In the genomic region with DNA sequence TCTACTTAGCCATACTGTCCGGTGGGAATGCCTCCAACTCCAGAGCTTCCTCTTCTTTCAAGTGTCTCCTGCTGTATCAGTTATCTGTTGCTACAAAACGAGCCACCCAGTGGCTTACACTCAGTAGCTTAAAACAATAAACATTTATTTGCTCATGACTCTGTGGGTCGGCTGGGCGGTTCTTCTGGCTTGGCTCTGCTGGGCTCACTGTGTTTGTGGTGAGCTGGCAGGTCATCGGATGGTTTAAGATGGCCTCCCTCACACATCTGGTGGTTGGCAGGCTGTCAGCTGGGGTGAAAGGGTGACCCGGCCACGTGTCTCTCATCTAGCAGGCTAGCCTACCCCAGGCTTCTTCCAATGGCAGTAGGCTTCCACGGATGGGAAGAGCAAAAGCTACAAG, we compare ENCODE assay signal across 11 cellular contexts.
DNase-seq lines count a peak whose midpoint lies in the region; ATAC-seq and TF ChIP-seq lines count a peak whose summit lies in the region.
"Had no signal": no experiment of that assay in that cellular context is flagged by ENCODE, and none has a peak within 500 bp of the region (broad histone marks: within the 10 kb centered on the region; RNA-seq: fewer than 3 reads in every experiment).

No MANE protein-coding gene starts in this region.

- DNase-seq in AG04449 (ENCODE audit: low read depth, low spot score) (peak; percentile 69), HS-27A (ENCODE audit: low read depth) (peak; percentile 62), MCF 10A (ENCODE audit: unreplicated experiment) (peak; percentile 73), mucosa of descending colon (peak; percentile 45 to 68 (median 50)), middle frontal gyrus (ENCODE audit: extremely low spot score, low spot score) (no peak)
- DNase-seq in activated T-helper 2 cell treated with anti-CD3 and anti-CD28 coated beads, Interferon-gamma antibody, Interleukin-2, Interleukin-4, amounts not matched to agents 10 μg/mL and 5 μg/mL and 100 μg/mL, durations not matched to agents 14 hours and 24 hours and 36 hours (ENCODE audit: low spot score): no peak
- no peak for DNase-seq in activated CD4-positive, alpha-beta T cell treated with anti-CD3 and anti-CD28 coated beads, Interleukin-2, amount 50 U/mL, for 1 hour
- DNase-seq: activated CD4-positive, alpha-beta memory T cell treated with anti-CD3 and anti-CD28 coated beads, Interleukin-2, amount 10 ng/mL, durations not matched to agents 7 days and 5 days; NCI-H1092 had no signal

- no peaks in the 10 kb centered on the region for H3K36me3 Mint-ChIP-seq in MCF 10A (ENCODE audit: insufficient read depth, unreplicated experiment)
- no peaks in the 10 kb centered on the region for H3K36me3 Mint-ChIP-seq in activated T-helper 2 cell treated with anti-CD3 and anti-CD28 coated beads, Interferon-gamma antibody, Interleukin-2, Interleukin-4, amounts not matched to agents 10 μg/mL and 5 μg/mL and 100 μg/mL, durations not matched to agents 14 hours and 24 hours and 36 hours (ENCODE audit: low read depth)

- POLR2A ChIA-PET in AG04449 (lab: Yijun Ruan, JAX): interaction anchor here (0.6 to 1.3 kb wide), 6 partner anchors 116 to 222 kb away, joined by 3 to 10 read pairs (median 5); a partner anchor contains a TSS
- POLR2A ChIA-PET in MCF 10A (lab: Yijun Ruan, JAX): interaction anchor here (0.6 to 2.9 kb wide), 6 partner anchors 23 to 228 kb away, joined by 3 to 15 read pairs (median 3); no protein-coding TSS in a partner anchor

- intact Hi-C loops in MCF 10A (cut with micrococcal nuclease): no loop called here
- intact Hi-C loops in mucosa of descending colon (cut with DNase I, micrococcal nuclease): loop anchor here (5.0 to 10.0 kb wide), 4 partner anchors 112 to 284 kb away; no protein-coding TSS in a partner anchor
- intact Hi-C loops in activated T-helper 2 cell treated with anti-CD3 and anti-CD28 coated beads, Interferon-gamma antibody, Interleukin-2, Interleukin-4, amounts not matched to agents 10 μg/mL and 5 μg/mL and 100 μg/mL, durations not matched to agents 14 hours and 24 hours and 36 hours (cut with micrococcal nuclease): no loop called here

- no peaks in the 10 kb centered on the region for H3K9me3 ChIP-seq in mucosa of descending colon

- H3K4me1 Mint-ChIP-seq in MCF 10A (ENCODE audit: insufficient read depth, unreplicated experiment): peaks cover 7% of the 10 kb centered on the region
- peaks cover 4% of the 10 kb centered on the region for H3K4me1 Mint-ChIP-seq in activated T-helper 2 cell treated with anti-CD3 and anti-CD28 coated beads, Interferon-gamma antibody, Interleukin-2, Interleukin-4, amounts not matched to agents 10 μg/mL and 5 μg/mL and 100 μg/mL, durations not matched to agents 14 hours and 24 hours and 36 hours (ENCODE audit: low read depth)

- H3K4me3 ChIP-seq in AG04449 (ENCODE audit: low read depth, low read length) (no peak overlapping the region), mucosa of descending colon (no peak overlapping the region)

- CTCF ChIA-PET in AG04449 (lab: Yijun Ruan, JAX) (interaction anchor here (0.7 to 4.5 kb wide), 30 partner anchors 9 to 343 kb away, joined by 3 to 128 read pairs (median 4); a partner anchor contains a TSS), MCF 10A (lab: Yijun Ruan, JAX) (interaction anchor here (0.5 to 3.5 kb wide), 21 partner anchors 12 to 536 kb away, joined by 3 to 30 read pairs (median 4); a partner anchor contains a TSS)

- TF ChIP-seq CTCF in AG04449 (IDR thresholded peaks at IDR 0.05; ENCODE audit: insufficient read depth, low read length, missing control alignments) (no peak), MCF 10A (IDR thresholded peaks at IDR 0.05; ENCODE audit: unreplicated experiment) (no peak), mucosa of descending colon (IDR thresholded peaks at IDR 0.05) (no peak)

- H3K27me3 Mint-ChIP-seq in MCF 10A (ENCODE audit: insufficient read depth, unreplicated experiment): no peaks in the 10 kb centered on the region
- H3K27me3 Mint-ChIP-seq in activated T-helper 2 cell treated with anti-CD3 and anti-CD28 coated beads, Interferon-gamma antibody, Interleukin-2, Interleukin-4, amounts not matched to agents 10 μg/mL and 5 μg/mL and 100 μg/mL, durations not matched to agents 14 hours and 24 hours and 36 hours (ENCODE audit: low read depth): peaks cover 13% of the 10 kb centered on the region

- H3K9me3 Mint-ChIP-seq in MCF 10A (ENCODE audit: unreplicated experiment): no peaks in the 10 kb centered on the region
- H3K9me3 Mint-ChIP-seq in activated T-helper 2 cell treated with anti-CD3 and anti-CD28 coated beads, Interferon-gamma antibody, Interleukin-2, Interleukin-4, amounts not matched to agents 10 μg/mL and 5 μg/mL and 100 μg/mL, durations not matched to agents 14 hours and 24 hours and 36 hours: no peaks in the 10 kb centered on the region
- H3K9me3 Mint-ChIP-seq: activated CD4-positive, alpha-beta memory T cell treated with anti-CD3 and anti-CD28 coated beads, Interleukin-2, amount 10 ng/mL, durations not matched to agents 7 days and 5 days had no signal

- BruUV-seq in MCF 10A (replicated peaks; lab: Mats Ljungman, UMichigan): no TSS peak

- no peak overlapping the region for H3K27ac Mint-ChIP-seq in MCF 10A (ENCODE audit: low read depth, unreplicated experiment)
- no peak overlapping the region for H3K27ac Mint-ChIP-seq in activated T-helper 2 cell treated with anti-CD3 and anti-CD28 coated beads, Interferon-gamma antibody, Interleukin-2, Interleukin-4, amounts not matched to agents 10 μg/mL and 5 μg/mL and 100 μg/mL, durations not matched to agents 14 hours and 24 hours and 36 hours
- H3K27ac Mint-ChIP-seq: activated CD4-positive, alpha-beta memory T cell treated with anti-CD3 and anti-CD28 coated beads, Interleukin-2, amount 10 ng/mL, durations not matched to agents 7 days and 5 days had no signal

- H3K4me1 ChIP-seq in mucosa of descending colon (ENCODE audit: low read depth): peaks cover 5% of the 10 kb centered on the region

- H3K36me3 ChIP-seq in mucosa of descending colon (ENCODE audit: low read depth): no peaks in the 10 kb centered on the region

- ATAC-seq in mucosa of descending colon (peak; percentile 23), GM19455 (IDR thresholded peaks at IDR 0.05; ENCODE audit: unreplicated experiment) (no peak)
- ATAC-seq: HCT116 had no signal

- no peak overlapping the region for H3K4me3 Mint-ChIP-seq in MCF 10A (ENCODE audit: unreplicated experiment)
- no peak overlapping the region for H3K4me3 Mint-ChIP-seq in activated T-helper 2 cell treated with anti-CD3 and anti-CD28 coated beads, Interferon-gamma antibody, Interleukin-2, Interleukin-4, amounts not matched to agents 10 μg/mL and 5 μg/mL and 100 μg/mL, durations not matched to agents 14 hours and 24 hours and 36 hours (ENCODE audit: low read depth)
- H3K4me3 Mint-ChIP-seq: activated CD4-positive, alpha-beta memory T cell treated with anti-CD3 and anti-CD28 coated beads, Interleukin-2, amount 10 ng/mL, durations not matched to agents 7 days and 5 days had no signal

Comparison
In these comparisons a context has a peak if more than half of its experiments do, and no peak if none do; other contexts are left out.
1. DNase-seq: peak in AG04449 (single experiment), HS-27A (single experiment), MCF 10A (single experiment) and mucosa of descending colon (3 of 3); none in activated T-helper 2 cell treated with anti-CD3 and anti-CD28 coated beads, Interferon-gamma antibody, Interleukin-2, Interleukin-4, amounts not matched to agents 10 μg/mL and 5 μg/mL and 100 μg/mL, durations not matched to agents 14 hours and 24 hours and 36 hours (single experiment), middle frontal gyrus (single experiment) and activated CD4-positive, alpha-beta T cell treated with anti-CD3 and anti-CD28 coated beads, Interleukin-2, amount 50 U/mL, for 1 hour (single experiment).
2. intact Hi-C loops: an anchor here in mucosa of descending colon (5.0 to 10.0 kb wide); none called in MCF 10A and activated T-helper 2 cell treated with anti-CD3 and anti-CD28 coated beads, Interferon-gamma antibody, Interleukin-2, Interleukin-4, amounts not matched to agents 10 μg/mL and 5 μg/mL and 100 μg/mL, durations not matched to agents 14 hours and 24 hours and 36 hours.